ENCODE assay signal across 8 cellular contexts in genomic region chr1:46179138-46180081, GRCh38. TPM values are rescaled to one million over a fixed set of nuclear protein-coding genes. Genes with fewer than 3 reads are reported as not detected.
DNase-seq lines count a peak whose midpoint lies in the region; ATAC-seq, FAIRE-seq and TF ChIP-seq lines count a peak whose summit lies in the region.

No MANE protein-coding gene starts in this region.

- H3K27ac ChIP-seq in VCaP (peak overlapping the region; percentile 98), keratinocyte (ENCODE audit: control insufficient read depth, insufficient read depth, low read length) (peak overlapping the region; percentile 80)

- H3K27ac Mint-ChIP-seq in Calu3 (ENCODE audit: unreplicated experiment) (no peak overlapping the region), HFFc6 (no peak overlapping the region)

- intact Hi-C loops in Calu3 (cut with micrococcal nuclease; ENCODE audit: unreplicated experiment), result loop anchor here (1.0 to 5.0 kb wide), 5 partner anchors 44 to 287 kb away; no protein-coding TSS in a partner anchor

- H3K4me3 ChIP-seq in bronchial epithelial cell (ENCODE audit: low read depth, low read length), result no peak overlapping the region
- H3K4me3 ChIP-seq in keratinocyte (ENCODE audit: control insufficient read depth in 2 of 3, extremely low read depth in 1 of 3, insufficient read depth in 2 of 3, low read depth in 1 of 3, low read length in 3 of 3), result peak overlapping the region in 1 of 3 experiments; percentile 23

- H3K79me2 ChIP-seq in keratinocyte (ENCODE audit: control insufficient read depth, insufficient read depth, low read length), result peaks cover under 1% of the 10 kb centered on the region

- H3K36me3 Mint-ChIP-seq in Calu3 (ENCODE audit: insufficient read depth, unreplicated experiment) (peaks cover 23% of the 10 kb centered on the region), HFFc6 (ENCODE audit: low read depth) (no peaks in the 10 kb centered on the region)

- peaks cover under 1% of the 10 kb centered on the region for H3K36me3 ChIP-seq in bronchial epithelial cell (ENCODE audit: control insufficient read depth, insufficient read depth, low read length)
- H3K36me3 ChIP-seq in keratinocyte (ENCODE audit: control insufficient read depth in 2 of 2, extremely low read depth in 1 of 2, insufficient read depth in 2 of 2, low read length in 2 of 2), result peaks cover under 1 to 5% of the 10 kb centered on the region in 2 experiments

- H3K4me1 ChIP-seq in keratinocyte (ENCODE audit: control insufficient read depth, extremely low read depth, insufficient read depth, low read length), result peaks cover 54% of the 10 kb centered on the region

- CTCF ChIA-PET in Calu3 (lab: Charles Lee), result interaction anchor here (0.6 to 1.5 kb wide), 6 partner anchors 24 to 140 kb away, joined by 3 to 4 read pairs (median 3); no protein-coding TSS in a partner anchor

- no peak overlapping the region for H3K4me3 Mint-ChIP-seq in Calu3 (ENCODE audit: low read depth, unreplicated experiment)
- no peak overlapping the region for H3K4me3 Mint-ChIP-seq in HFFc6

- H3K27me3 Mint-ChIP-seq in Calu3 (ENCODE audit: unreplicated experiment) (no peaks in the 10 kb centered on the region), HFFc6 (ENCODE audit: insufficient read depth) (no peaks in the 10 kb centered on the region)

- H3K9me3 Mint-ChIP-seq in Calu3 (ENCODE audit: low read depth, unreplicated experiment) (no peaks in the 10 kb centered on the region), HFFc6 (no peaks in the 10 kb centered on the region)

- no peaks in the 10 kb centered on the region for H3K27me3 ChIP-seq in bronchial epithelial cell (ENCODE audit: control insufficient read depth, insufficient read depth, low read length)
- H3K27me3 ChIP-seq in keratinocyte (ENCODE audit: control insufficient read depth, extremely low read depth, insufficient read depth, low read length), result no peaks in the 10 kb centered on the region

- H3K9me1 ChIP-seq in keratinocyte (ENCODE audit: control insufficient read depth, extremely low read depth, insufficient read depth, low read length), result no peaks in the 10 kb centered on the region

- H2AFZ ChIP-seq in keratinocyte (ENCODE audit: control insufficient read depth, low read length), result peak overlapping the region; percentile 73

- no peak for ATAC-seq in HG02642 (IDR thresholded peaks at IDR 0.05; ENCODE audit: poor library complexity, unreplicated experiment)

- H3K4me1 Mint-ChIP-seq in Calu3 (ENCODE audit: low read depth, unreplicated experiment) (peaks cover 6% of the 10 kb centered on the region), HFFc6 (ENCODE audit: low read depth) (peaks cover 7% of the 10 kb centered on the region; the same call in 1 of the 2 replicates)

- H3K9me3 ChIP-seq in keratinocyte (ENCODE audit: control insufficient read depth, low read depth, low read length), result no peaks in the 10 kb centered on the region

- dilution Hi-C loops in keratinocyte (cut with MboI; ENCODE audit: extremely low pct_ligation_motif_present, low sequenced_read_pairs), result loop anchor here (25.0 kb wide), 1 partner anchor 142 kb away; no protein-coding TSS in a partner anchor

- peak overlapping the region; percentile 92 for H3K4me2 ChIP-seq in keratinocyte (ENCODE audit: control insufficient read depth, extremely low read depth, insufficient read depth, low read depth, low read length)

- FAIRE-seq in bronchial epithelial cell (lab: Jason Lieb, UNC) (no peak), keratinocyte (lab: Jason Lieb, UNC) (peak; percentile 67)

- TF ChIP-seq CTCF in Calu3 (IDR thresholded peaks at IDR 0.05; ENCODE audit: unreplicated experiment), result peak; percentile 85
- peak; percentile 91 for TF ChIP-seq CTCF in HFFc6 (IDR thresholded peaks at IDR 0.05)
- TF ChIP-seq CTCF in VCaP (conservative IDR thresholded peaks at IDR 0.05), result peak; percentile 93
- peak; percentile 80 for TF ChIP-seq CTCF in bronchial epithelial cell (IDR thresholded peaks at IDR 0.05; ENCODE audit: insufficient read depth, low read length, severe bottlenecking)
- TF ChIP-seq CTCF in keratinocyte (optimal IDR thresholded peaks at IDR 0.05 in 1 of 3, IDR thresholded peaks at IDR 0.05 in 1 of 3, conservative IDR thresholded peaks at IDR 0.05 in 1 of 3; ENCODE audit: extremely low read depth in 1 of 3, insufficient read depth in 2 of 3, low read length in 3 of 3), result peak; percentile 74 to 92 (median 88)

- DNase-seq in Calu3, result peak; percentile 88
- peak; percentile 78 for DNase-seq in HFFc6
- DNase-seq in NCI-H2171 treated with DMSO at 0.1 percent for 48 hours (lab: John Stamatoyannopoulos, UW), result peak; percentile 92
- DNase-seq in bronchial epithelial cell (ENCODE audit: low read depth), result peak; percentile 77
- peak; percentile 61 for DNase-seq in keratinocyte (ENCODE audit: low read depth, low spot score)
- DNase-seq in stimulated activated CD4-positive, alpha-beta T cell treated with anti-CD3 and anti-CD28 coated beads, Interleukin-15, amount 100 ng/mL, for 24 hours, result peak; percentile 75

- H4K20me1 ChIP-seq in keratinocyte (ENCODE audit: control insufficient read depth, extremely low read depth, insufficient read depth, low read length), result no peaks in the 10 kb centered on the region

- H3K9ac ChIP-seq in keratinocyte (ENCODE audit: control insufficient read depth, extremely low read depth, insufficient read depth, low read length), result peak overlapping the region; percentile 24

- no TSS peak for BruUV-seq in Calu3 (replicated peaks; lab: Mats Ljungman, UMichigan)

RNA-seq across cellular contexts. Expression of gene P3R3URF, which starts 3.1 kb away (rescaled TPM):
- total RNA-seq in Calu3 (2022) (not detected in 2 replicates), bronchial epithelial cell (not detected in 2 replicates)
- not detected for total RNA-seq in HFFc6 (2021; fragmentation: NEBNext Ultra II Directional; extraction: Animal tissue kit (Norgen Biotek cat#: 25700))
- not detected in 3 replicates for polyA plus RNA-seq in keratinocyte
- not detected for polyA plus RNA-seq in keratinocyte (2011; ENCODE audit: low read depth)
- not detected in 2 replicates for polyA plus RNA-seq in keratinocyte (2011; cell fraction: cytosol; rRNA removed)
- not detected in 2 replicates for polyA plus RNA-seq in keratinocyte (2011; cell fraction: nucleus; rRNA removed)
- polyA plus RNA-seq in keratinocyte (2012; ENCODE audit: low replicate concordance), result not detected in 2 replicates
- polyA minus RNA-seq in keratinocyte, result not detected in 3 replicates
- not detected for polyA minus RNA-seq in keratinocyte (2011; cell fraction: cytosol; rRNA and poly(A)+ RNA removed)
- not detected in 2 replicates for polyA minus RNA-seq in keratinocyte (2011; cell fraction: nucleus; rRNA and poly(A)+ RNA removed)

RNA-seq across cellular contexts. Expression of gene TSPAN1, which starts 4.5 kb away (rescaled TPM):
- total RNA-seq in Calu3 (2022), result 46.2 and 94.8 TPM in 2 replicates
- 1 to 10 TPM in 3 of 6 experiments, under 1 TPM in 3; 0.80 to 1.9 (median 1.1) TPM for total RNA-seq in HFFc6 (2021; fragmentation: NEBNext Ultra II Directional; extraction: Animal tissue kit (Norgen Biotek cat#: 25700))
- total RNA-seq in bronchial epithelial cell, result 42.1 and 49.4 TPM in 2 replicates
- 312 to 376 TPM (median 362 TPM) in 3 replicates for polyA plus RNA-seq in keratinocyte
- 86.1 TPM for polyA plus RNA-seq in keratinocyte (2011; ENCODE audit: low read depth)
- polyA plus RNA-seq in keratinocyte (2011; cell fraction: cytosol; rRNA removed), result 402 and 490 TPM in 2 replicates
- 869 and 873 TPM in 2 replicates for polyA plus RNA-seq in keratinocyte (2011; cell fraction: nucleus; rRNA removed)
- 85.3 and 177 TPM in 2 replicates for polyA plus RNA-seq in keratinocyte (2012; ENCODE audit: low replicate concordance)
- polyA minus RNA-seq in keratinocyte, result 327 to 474 TPM (median 467 TPM) in 3 replicates
- polyA minus RNA-seq in keratinocyte (2011; cell fraction: cytosol; rRNA and poly(A)+ RNA removed), result 249 TPM
- polyA minus RNA-seq in keratinocyte (2011; cell fraction: nucleus; rRNA and poly(A)+ RNA removed), result 322 and 407 TPM in 2 replicates

RNA-seq across cellular contexts. Expression of gene POMGNT1, which starts 18.8 kb away (rescaled TPM):
- total RNA-seq in Calu3 (2022), result 62.0 and 74.5 TPM in 2 replicates
- 100 to 1,000 TPM; 103 to 125 (median 119) TPM for total RNA-seq in HFFc6 (2021; fragmentation: NEBNext Ultra II Directional; extraction: Animal tissue kit (Norgen Biotek cat#: 25700))
- 48.1 and 54.8 TPM in 2 replicates for total RNA-seq in bronchial epithelial cell
- 49.6 to 64.6 TPM (median 60.9 TPM) in 3 replicates for polyA plus RNA-seq in keratinocyte
- 12.7 TPM for polyA plus RNA-seq in keratinocyte (2011; ENCODE audit: low read depth)
- 35.6 and 44.8 TPM in 2 replicates for polyA plus RNA-seq in keratinocyte (2011; cell fraction: cytosol; rRNA removed)
- 66.8 and 76.4 TPM in 2 replicates for polyA plus RNA-seq in keratinocyte (2011; cell fraction: nucleus; rRNA removed)
- 40.0 and 71.7 TPM in 2 replicates for polyA plus RNA-seq in keratinocyte (2012; ENCODE audit: low replicate concordance)
- 48.6 to 94.7 TPM (median 54.7 TPM) in 3 replicates for polyA minus RNA-seq in keratinocyte
- 47.2 TPM for polyA minus RNA-seq in keratinocyte (2011; cell fraction: cytosol; rRNA and poly(A)+ RNA removed)
- 34.8 and 41.8 TPM in 2 replicates for polyA minus RNA-seq in keratinocyte (2011; cell fraction: nucleus; rRNA and poly(A)+ RNA removed)

RNA-seq across cellular contexts. Expression of gene LURAP1, which starts 23.7 kb away (rescaled TPM):
- total RNA-seq in Calu3 (2022) (not detected in 2 replicates), bronchial epithelial cell (4.5 and 5.5 TPM in 2 replicates)
- 1 to 10 TPM; 2.2 to 4.7 (median 3.9) TPM for total RNA-seq in HFFc6 (2021; fragmentation: NEBNext Ultra II Directional; extraction: Animal tissue kit (Norgen Biotek cat#: 25700))
- polyA plus RNA-seq in keratinocyte, result 3.5 to 4.5 TPM (median 4.1 TPM) in 3 replicates
- polyA plus RNA-seq in keratinocyte (2011; ENCODE audit: low read depth), result 0.47 TPM
- 1.9 and 2.2 TPM in 2 replicates for polyA plus RNA-seq in keratinocyte (2011; cell fraction: cytosol; rRNA removed)
- polyA plus RNA-seq in keratinocyte (2011; cell fraction: nucleus; rRNA removed), result 5.3 and 7.1 TPM in 2 replicates
- polyA plus RNA-seq in keratinocyte (2012; ENCODE audit: low replicate concordance), result 0.93 and 2.1 TPM in 2 replicates
- 2.4 to 3.4 TPM (median 3.4 TPM) in 3 replicates for polyA minus RNA-seq in keratinocyte
- polyA minus RNA-seq in keratinocyte (2011; cell fraction: cytosol; rRNA and poly(A)+ RNA removed), result 1.3 TPM
- polyA minus RNA-seq in keratinocyte (2011; cell fraction: nucleus; rRNA and poly(A)+ RNA removed), result 1.8 and 3.0 TPM in 2 replicates

RNA-seq across cellular contexts. Expression of gene PIK3R3, which starts 47.0 kb away (rescaled TPM):
- total RNA-seq in Calu3 (2022), result 17.4 and 21.4 TPM in 2 replicates
- 1 to 10 TPM; 5.4 to 8.9 (median 6.0) TPM for total RNA-seq in HFFc6 (2021; fragmentation: NEBNext Ultra II Directional; extraction: Animal tissue kit (Norgen Biotek cat#: 25700))
- 1.8 and 4.0 TPM in 2 replicates for total RNA-seq in bronchial epithelial cell
- 6.8 to 11.9 TPM (median 11.7 TPM) in 3 replicates for polyA plus RNA-seq in keratinocyte
- polyA plus RNA-seq in keratinocyte (2011; ENCODE audit: low read depth), result 1.7 TPM
- polyA plus RNA-seq in keratinocyte (2011; cell fraction: cytosol; rRNA removed), result 6.5 and 9.3 TPM in 2 replicates
- 10.5 and 12.5 TPM in 2 replicates for polyA plus RNA-seq in keratinocyte (2011; cell fraction: nucleus; rRNA removed)
- polyA plus RNA-seq in keratinocyte (2012; ENCODE audit: low replicate concordance), result 2.9 and 9.7 TPM in 2 replicates
- polyA minus RNA-seq in keratinocyte, result 6.6 to 22.0 TPM (median 16.7 TPM) in 3 replicates
- polyA minus RNA-seq in keratinocyte (2011; cell fraction: cytosol; rRNA and poly(A)+ RNA removed), result 10.0 TPM
- polyA minus RNA-seq in keratinocyte (2011; cell fraction: nucleus; rRNA and poly(A)+ RNA removed), result 11.1 and 21.7 TPM in 2 replicates

Comparison
In these comparisons a context has a peak if more than half of its experiments do, and no peak if none do; other contexts are left out.
1. RNA of gene TSPAN1, which starts 4.5 kb away (total RNA-seq): 46.2 to 94.8 TPM in Calu3 and 42.1 to 49.4 TPM in bronchial epithelial cell; 0.80 to 1.9 TPM in HFFc6; every median in the first group is over 10 times any median in the second.
2. Peak in every context shown above with its lines, with median percentiles within 50 percentile points of each other: DNase-seq and CTCF ChIP-seq.